39 cellular contexts compared by ENCODE assay signal in the genomic region with DNA sequence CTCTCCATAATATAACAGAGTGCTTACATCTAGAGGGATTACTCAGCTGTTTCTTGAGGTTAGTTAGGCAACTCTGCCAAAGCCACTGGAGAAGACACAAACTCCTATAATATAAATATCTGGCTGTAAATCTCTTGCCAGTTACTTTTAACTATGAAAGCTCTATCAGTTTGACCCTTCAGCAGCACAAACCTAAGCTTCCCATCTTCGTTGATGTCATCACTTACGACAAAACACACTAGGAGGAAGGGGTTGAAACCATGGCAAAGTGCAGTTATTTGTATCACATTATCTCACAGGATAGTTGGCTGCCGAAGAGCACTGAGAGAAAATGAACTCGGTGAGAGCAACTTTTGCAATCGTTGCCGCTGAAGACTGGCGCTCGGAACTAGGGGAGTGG.
DNase-seq lines count a peak whose midpoint lies in the region; ATAC-seq, FAIRE-seq and TF ChIP-seq lines count a peak whose summit lies in the region.
"Had no signal": no experiment of that assay in that cellular context is flagged by ENCODE, and none has a peak within 500 bp of the region (broad histone marks: within the 10 kb centered on the region; RNA-seq: fewer than 3 reads in every experiment).

No MANE protein-coding gene starts in this region.

- peak overlapping the region; percentile 21 for H3K4me2 ChIP-seq in astrocyte (ENCODE audit: low read length)

- no peaks in the 10 kb centered on the region for H3K27me3 Mint-ChIP-seq in astrocyte (ENCODE audit: low read depth, unreplicated experiment)
- peaks cover 0 to 1% of the 10 kb centered on the region in 2 donors for H3K27me3 Mint-ChIP-seq in CD4-positive, alpha-beta memory T cell
- H3K27me3 Mint-ChIP-seq: activated CD4-positive, alpha-beta memory T cell treated with anti-CD3 and anti-CD28 coated beads, Interleukin-2, amount 10 ng/mL, durations not matched to agents 7 days and 5 days; activated naive CD4-positive, alpha-beta T cell treated with anti-CD3 and anti-CD28 coated beads, Interleukin-2, amount 10 ng/mL, durations not matched to agents 7 days and 5 days; B cell had no signal

- no peak overlapping the region for H3K4me3 ChIP-seq in astrocyte (ENCODE audit: insufficient read depth, low read depth, low read length)
- H3K4me3 ChIP-seq in fibroblast of pulmonary artery (replicated peaks; ENCODE audit: low read depth, low read length): no peak overlapping the region
- no peak overlapping the region for H3K4me3 ChIP-seq in CD4-positive, alpha-beta memory T cell (ENCODE audit: low read length in 2 of 2)
- H3K4me3 ChIP-seq: adrenal gland, cardiac muscle cell, colonic mucosa, prostate gland, stomach, tibial artery, vagina had no signal

- H3K9me3 ChIP-seq in astrocyte (ENCODE audit: insufficient read depth, low read depth, low read length): no peaks in the 10 kb centered on the region
- H3K9me3 ChIP-seq in CD4-positive, alpha-beta memory T cell (ENCODE audit: control insufficient read depth in 1 of 2, low read length in 2 of 2): no peaks in the 10 kb centered on the region
- H3K9me3 ChIP-seq: adrenal gland, colonic mucosa, prostate gland, tibial artery, vagina had no signal

- TF ChIP-seq CTCF in astrocyte (IDR thresholded peaks at IDR 0.05; ENCODE audit: insufficient read depth, low read depth, low read length) (no peak), fibroblast of pulmonary artery (IDR thresholded peaks at IDR 0.05; ENCODE audit: low read length, missing control alignments) (no peak)

- TF ChIP-seq POLR2A in H54 (IDR thresholded peaks at IDR 0.05; ENCODE audit: low read depth, low read length): no peak

- intact Hi-C loops in CD4-positive, alpha-beta memory T cell (cut with micrococcal nuclease): no loop called here

- no peak overlapping the region for H3K27ac Mint-ChIP-seq in astrocyte (ENCODE audit: unreplicated experiment)
- no peak overlapping the region for H3K27ac Mint-ChIP-seq in CD4-positive, alpha-beta memory T cell
- H3K27ac Mint-ChIP-seq: activated CD4-positive, alpha-beta memory T cell treated with anti-CD3 and anti-CD28 coated beads, Interleukin-2, amount 10 ng/mL, durations not matched to agents 7 days and 5 days; activated naive CD4-positive, alpha-beta T cell treated with anti-CD3 and anti-CD28 coated beads, Interleukin-2, amount 10 ng/mL, durations not matched to agents 7 days and 5 days; activated T-helper 1 cell treated with anti-CD3 and anti-CD28 coated beads, Interleukin-12 subunit alpha, Interleukin-12 subunit beta, Interleukin-2, Interleukin-4 antibody, amounts not matched to agents 30 ng/mL and 10 ng/mL and 1 ng/mL, durations not matched to agents 14 hours and 24 hours and 36 hours; B cell; mesothelial cell of epicardium; naive thymus-derived CD4-positive, alpha-beta T cell had no signal

- no peaks in the 10 kb centered on the region for H3K36me3 ChIP-seq in astrocyte (ENCODE audit: insufficient read depth, low read length)
- no peaks in the 10 kb centered on the region for H3K36me3 ChIP-seq in CD4-positive, alpha-beta memory T cell (ENCODE audit: insufficient read depth, low read length)
- H3K36me3 ChIP-seq: adrenal gland, cardiac muscle cell, colonic mucosa, prostate gland, stomach, tibial artery, vagina had no signal

- peaks cover 1% of the 10 kb centered on the region for H3K36me3 Mint-ChIP-seq in astrocyte (ENCODE audit: low read depth, unreplicated experiment)
- H3K36me3 Mint-ChIP-seq in CD4-positive, alpha-beta memory T cell: no peaks in the 10 kb centered on the region
- H3K36me3 Mint-ChIP-seq: activated naive CD4-positive, alpha-beta T cell treated with anti-CD3 and anti-CD28 coated beads, Interleukin-2, amount 10 ng/mL, durations not matched to agents 7 days and 5 days; mesothelial cell of epicardium; naive thymus-derived CD4-positive, alpha-beta T cell had no signal

- DNase-seq in A172 (ENCODE audit: low spot score) (peak; percentile 25), H4 (ENCODE audit: low spot score) (peak; percentile 64), astrocyte (ENCODE audit: low read depth) (peak; percentile 91), fibroblast of pulmonary artery (ENCODE audit: low read depth) (peak; percentile 41), C1 segment of cervical spinal cord (lab: John Stamatoyannopoulos, UW) (no peak), H54 (ENCODE audit: insufficient read length, low spot score) (no peak)
- no peak for DNase-seq in CD4-positive, alpha-beta memory T cell
- DNase-seq: activated CD4-positive, alpha-beta memory T cell treated with anti-CD3 and anti-CD28 coated beads, Interleukin-2, amount 10 ng/mL, durations not matched to agents 7 days and 5 days; activated CD4-positive, alpha-beta T cell treated with anti-CD3 and anti-CD28 coated beads for 1 hour; activated CD8-positive, alpha-beta memory T cell treated with anti-CD3 and anti-CD28 coated beads, Interleukin-2, amount 50 U/mL, for 4 hours; activated naive CD4-positive, alpha-beta T cell treated with anti-CD3 and anti-CD28 coated beads, Interleukin-2, amount 10 ng/mL, durations not matched to agents 7 days and 5 days; adrenal gland; Caco-2; colonic mucosa; DND-41; effector CD4-positive, alpha-beta T cell; head of caudate nucleus; left ventricle myocardium superior; naive thymus-derived CD4-positive, alpha-beta T cell; NCI-H1436; NCI-H226; SHP77; stimulated activated CD4-positive, alpha-beta T cell treated with anti-CD3 and anti-CD28 coated beads, Interleukin-4, amount 100 ng/mL, for 1 hour; stomach; T-helper 2 cell; tibial artery had no signal

- POLR2A ChIA-PET in CD4-positive, alpha-beta memory T cell (lab: Charles Lee; ENCODE audit: partially characterized antibody): no interaction called here

- CTCF ChIA-PET in CD4-positive, alpha-beta memory T cell (lab: Charles Lee; ENCODE audit: partially characterized antibody): no interaction called here

- no peak overlapping the region for H3K4me3 Mint-ChIP-seq in astrocyte (ENCODE audit: unreplicated experiment)
- H3K4me3 Mint-ChIP-seq in CD4-positive, alpha-beta memory T cell: no peak overlapping the region
- H3K4me3 Mint-ChIP-seq: activated CD4-positive, alpha-beta memory T cell treated with anti-CD3 and anti-CD28 coated beads, Interleukin-2, amount 10 ng/mL, durations not matched to agents 7 days and 5 days; activated naive CD4-positive, alpha-beta T cell treated with anti-CD3 and anti-CD28 coated beads, Interleukin-2, amount 10 ng/mL, durations not matched to agents 7 days and 5 days; activated T-helper 1 cell treated with anti-CD3 and anti-CD28 coated beads, Interleukin-12 subunit alpha, Interleukin-12 subunit beta, Interleukin-2, Interleukin-4 antibody, amounts not matched to agents 30 ng/mL and 10 ng/mL and 1 ng/mL, durations not matched to agents 14 hours and 24 hours and 36 hours; B cell; mesothelial cell of epicardium; naive thymus-derived CD4-positive, alpha-beta T cell had no signal

- H3K9ac ChIP-seq in astrocyte (ENCODE audit: low read length): no peak overlapping the region

- H4K20me1 ChIP-seq in astrocyte (ENCODE audit: insufficient read depth, low read length): no peaks in the 10 kb centered on the region

- H3K79me2 ChIP-seq in astrocyte (ENCODE audit: insufficient read depth, low read length): no peaks in the 10 kb centered on the region

- H3K27ac ChIP-seq in astrocyte (ENCODE audit: low read depth, low read length): no peak overlapping the region
- no peak overlapping the region for H3K27ac ChIP-seq in CD4-positive, alpha-beta memory T cell (ENCODE audit: low read depth, low read length)
- H3K27ac ChIP-seq: adrenal gland, cardiac muscle cell, colonic mucosa, prostate gland, stomach, tibial artery, vagina had no signal

- H3K27me3 ChIP-seq in astrocyte (ENCODE audit: insufficient read depth, low read length): no peaks in the 10 kb centered on the region
- no peaks in the 10 kb centered on the region for H3K27me3 ChIP-seq in CD4-positive, alpha-beta memory T cell (ENCODE audit: insufficient read depth, low read length)
- H3K27me3 ChIP-seq: adrenal gland, cardiac muscle cell, colonic mucosa, stomach, tibial artery, vagina had no signal

- H3K4me1 ChIP-seq in astrocyte (ENCODE audit: insufficient read depth, low read length): peaks cover 9% of the 10 kb centered on the region
- no peaks in the 10 kb centered on the region for H3K4me1 ChIP-seq in CD4-positive, alpha-beta memory T cell (ENCODE audit: insufficient read depth, low read length)
- H3K4me1 ChIP-seq: adrenal gland, Caco-2, colonic mucosa, prostate gland, stomach, tibial artery, vagina had no signal

- FAIRE-seq in astrocyte (lab: Jason Lieb, UNC) (no peak), H54 (lab: Jason Lieb, UNC) (no peak)
- FAIRE-seq: A204.1, GM18507, H1, keratinocyte had no signal

- H3K9me3 Mint-ChIP-seq in astrocyte (ENCODE audit: unreplicated experiment): peaks cover 1% of the 10 kb centered on the region
- peaks cover 0 to 7% (median 0%) of the 10 kb centered on the region in 8 donors for H3K9me3 Mint-ChIP-seq in CD4-positive, alpha-beta memory T cell
- H3K9me3 Mint-ChIP-seq: activated CD4-positive, alpha-beta memory T cell treated with anti-CD3 and anti-CD28 coated beads, Interleukin-2, amount 10 ng/mL, durations not matched to agents 7 days and 5 days; activated naive CD4-positive, alpha-beta T cell treated with anti-CD3 and anti-CD28 coated beads, Interleukin-2, amount 10 ng/mL, durations not matched to agents 7 days and 5 days; activated T-helper 1 cell treated with anti-CD3 and anti-CD28 coated beads, Interleukin-12 subunit alpha, Interleukin-12 subunit beta, Interleukin-2, Interleukin-4 antibody, amounts not matched to agents 30 ng/mL and 10 ng/mL and 1 ng/mL, durations not matched to agents 14 hours and 24 hours and 36 hours; mesothelial cell of epicardium had no signal

- ATAC-seq in GM19463 (IDR thresholded peaks at IDR 0.05; ENCODE audit: unreplicated experiment): no peak
- ATAC-seq: left ventricle myocardium superior; naive thymus-derived CD4-positive, alpha-beta T cell; Panc1; sciatic nerve had no signal

- no peak overlapping the region for H2AFZ ChIP-seq in astrocyte (ENCODE audit: low read depth, low read length)

- peaks cover 49% of the 10 kb centered on the region for H3K4me1 Mint-ChIP-seq in astrocyte (ENCODE audit: low read depth, unreplicated experiment)
- peaks cover 0 to 3% (median under 1%) of the 10 kb centered on the region in 4 donors for H3K4me1 Mint-ChIP-seq in CD4-positive, alpha-beta memory T cell
- H3K4me1 Mint-ChIP-seq: activated CD4-positive, alpha-beta memory T cell treated with anti-CD3 and anti-CD28 coated beads, Interleukin-2, amount 10 ng/mL, durations not matched to agents 7 days and 5 days; activated naive CD4-positive, alpha-beta T cell treated with anti-CD3 and anti-CD28 coated beads, Interleukin-2, amount 10 ng/mL, durations not matched to agents 7 days and 5 days; B cell had no signal

Comparison
In these comparisons a context has a peak if more than half of its experiments do, and no peak if none do; other contexts are left out.
1. DNase-seq: peak in A172 (single experiment), H4 (single experiment), astrocyte (single experiment) and fibroblast of pulmonary artery (single experiment); none in C1 segment of cervical spinal cord (0 of 14), CD4-positive, alpha-beta memory T cell (0 of 5) and H54 (single experiment).